10 cellular contexts compared by ENCODE assay signal in genomic region chr5:33641722-33642505, GRCh38.
DNase-seq lines count a peak whose midpoint lies in the region; ATAC-seq and TF ChIP-seq lines count a peak whose summit lies in the region.
"Had no signal": no experiment of that assay in that cellular context is flagged by ENCODE, and none has a peak within 500 bp of the region (broad histone marks: within the 10 kb centered on the region; RNA-seq: fewer than 3 reads in every experiment).

No MANE protein-coding gene starts in this region.

- H3K9ac ChIP-seq in BLaER1 treated with 17β-estradiol and CSF1 and Interleukin-3, amounts not matched to agents 10 nM and 100 nM = no peak overlapping the region

- H3K9me3 ChIP-seq in BLaER1 treated with 17β-estradiol and CSF1 and Interleukin-3, amounts not matched to agents 10 nM and 100 nM (replicated peaks in 1 of 11) = peaks cover 6 to 19% (median 12%) of the 10 kb centered on the region in 11 experiments; a peak in 14 of 22 replicates

- H3K4me1 ChIP-seq in BLaER1 treated with 17β-estradiol and CSF1 and Interleukin-3, amounts not matched to agents 10 nM and 100 nM = peaks cover 0 to 15% (median 12%) of the 10 kb centered on the region in 10 experiments; a peak in 14 of 20 replicates

- peak overlapping the region in 10 of 11 experiments; percentile 5 to 55 (median 30); a peak in 14 of 22 replicates for H3K4me2 ChIP-seq in BLaER1 treated with 17β-estradiol and CSF1 and Interleukin-3, amounts not matched to agents 10 nM and 100 nM

- H3K27me3 ChIP-seq in BLaER1 treated with 17β-estradiol and CSF1 and Interleukin-3, amounts not matched to agents 10 nM and 100 nM = no peaks in the 10 kb centered on the region

- TF ChIP-seq CTCF in fibroblast of the aortic adventitia (IDR thresholded peaks at IDR 0.05; ENCODE audit: insufficient read depth, low read length) = no peak

- no peak overlapping the region for H3K4me3 ChIP-seq in BLaER1 treated with 17β-estradiol and CSF1 and Interleukin-3, amounts not matched to agents 10 nM and 100 nM
- H3K4me3 ChIP-seq in fibroblast of the aortic adventitia (ENCODE audit: low read depth, low read length) = no peak overlapping the region

- peak overlapping the region in 2 of 11 experiments; percentile 12 to 24; a peak in 2 of 22 replicates for H3K27ac ChIP-seq in BLaER1 treated with 17β-estradiol and CSF1 and Interleukin-3, amounts not matched to agents 10 nM and 100 nM

- no peaks in the 10 kb centered on the region for H3K36me3 ChIP-seq in BLaER1 treated with 17β-estradiol and CSF1 and Interleukin-3, amounts not matched to agents 10 nM and 100 nM

- ATAC-seq in GM21423 (IDR thresholded peaks at IDR 0.05; ENCODE audit: unreplicated experiment) = peak; percentile 56

- DNase-seq in NCI-H526 treated with DMSO at 0.1 percent for 48 hours (lab: John Stamatoyannopoulos, UW) (peak; percentile 93), fibroblast of the aortic adventitia (ENCODE audit: low read depth) (peak; percentile 61), DMS114 treated with DMSO at 0.1 percent for 48 hours (lab: John Stamatoyannopoulos, UW; ENCODE audit: unreplicated experiment) (no peak), mesenteric fat pad (ENCODE audit: low spot score) (no peak), DMS79 (lab: John Stamatoyannopoulos, UW) (no peak)
- no peak for DNase-seq in activated naive CD4-positive, alpha-beta T cell treated with Interleukin-2 at 50 U/mL for 16 hours
- DNase-seq: naive B cell; stimulated activated CD4-positive, alpha-beta T cell treated with anti-CD3 and anti-CD28 coated beads, Interleukin-4, amount 100 ng/mL, for 24 hours had no signal

- H4K20me1 ChIP-seq in BLaER1 treated with 17β-estradiol and CSF1 and Interleukin-3, amounts not matched to agents 10 nM and 100 nM = no peaks in the 10 kb centered on the region

Comparison
In these comparisons a context has a peak if more than half of its experiments do, and no peak if none do; other contexts are left out.
1. DNase-seq: peak in NCI-H526 treated with DMSO at 0.1 percent for 48 hours (single experiment) and fibroblast of the aortic adventitia (single experiment); none in DMS114 treated with DMSO at 0.1 percent for 48 hours (single experiment), mesenteric fat pad (single experiment), DMS79 (single experiment) and activated naive CD4-positive, alpha-beta T cell treated with Interleukin-2 at 50 U/mL for 16 hours (single experiment).